27 cellular contexts compared by ENCODE assay signal in genomic region chr22:45324186-45324775, GRCh38. TPM values are rescaled to one million over a fixed set of nuclear protein-coding genes. Genes with fewer than 3 reads are reported as not detected.
DNase-seq lines count a peak whose midpoint lies in the region; ATAC-seq and TF ChIP-seq lines count a peak whose summit lies in the region.
"Had no signal": no experiment of that assay in that cellular context is flagged by ENCODE, and none has a peak within 500 bp of the region (broad histone marks: within the 10 kb centered on the region; RNA-seq: fewer than 3 reads in every experiment).

No MANE protein-coding gene starts in this region.

- H3K36me3 Mint-ChIP-seq in T-helper 17 cell (ENCODE audit: low read depth), result peaks cover 7% of the 10 kb centered on the region
- H3K36me3 Mint-ChIP-seq in stimulated activated effector memory CD8-positive, alpha-beta T cell treated with anti-CD3 and anti-CD28 coated beads, Interleukin-12 subunit alpha, Interleukin-12 subunit beta, amount 100 ng/mL, for 72 hours, result peaks cover 73% of the 10 kb centered on the region

- H3K4me1 ChIP-seq in foreskin keratinocyte, result no peaks in the 10 kb centered on the region

- peak overlapping the region; percentile 69 for H3K27ac ChIP-seq in foreskin keratinocyte
- H3K27ac ChIP-seq: BLaER1, neutrophil, transverse colon had no signal

- no peak overlapping the region for H3K4me3 Mint-ChIP-seq in T-helper 17 cell
- no peak overlapping the region for H3K4me3 Mint-ChIP-seq in stimulated activated effector memory CD8-positive, alpha-beta T cell treated with anti-CD3 and anti-CD28 coated beads, Interleukin-12 subunit alpha, Interleukin-12 subunit beta, amount 100 ng/mL, for 72 hours
- H3K4me3 Mint-ChIP-seq: mesothelial cell of epicardium had no signal

- intact Hi-C loops in Right ventricle myocardium inferior (cut with DNase I), result no loop called here
- intact Hi-C loops in cardiac septum (cut with DNase I), result no loop called here

- H3K9me3 ChIP-seq in T-helper 17 cell (ENCODE audit: control insufficient read depth, low read length, poor library complexity, severe bottlenecking), result no peaks in the 10 kb centered on the region
- H3K9me3 ChIP-seq: BLaER1, neutrophil, prostate gland, transverse colon had no signal

- peak overlapping the region; percentile 86 for H3K27ac Mint-ChIP-seq in T-helper 17 cell
- H3K27ac Mint-ChIP-seq in stimulated activated effector memory CD8-positive, alpha-beta T cell treated with anti-CD3 and anti-CD28 coated beads, Interleukin-12 subunit alpha, Interleukin-12 subunit beta, amount 100 ng/mL, for 72 hours, result peak overlapping the region; percentile 64
- H3K27ac Mint-ChIP-seq: mesothelial cell of epicardium had no signal

- ATAC-seq in Right ventricle myocardium inferior (peak; percentile 61), T-helper 17 cell (no peak), foreskin keratinocyte (peak; percentile 85), HG02870 (IDR thresholded peaks at IDR 0.05; ENCODE audit: unreplicated experiment) (no peak)
- ATAC-seq in stimulated activated effector memory CD8-positive, alpha-beta T cell treated with anti-CD3 and anti-CD28 coated beads, Interleukin-12 subunit alpha, Interleukin-12 subunit beta, amount 100 ng/mL, for 72 hours, result no peak

- H3K27me3 ChIP-seq in foreskin keratinocyte, result no peaks in the 10 kb centered on the region
- H3K27me3 ChIP-seq: BLaER1, neutrophil, transverse colon had no signal

- no peaks in the 10 kb centered on the region for H3K9me3 Mint-ChIP-seq in stimulated activated effector memory CD8-positive, alpha-beta T cell treated with anti-CD3 and anti-CD28 coated beads, Interleukin-12 subunit alpha, Interleukin-12 subunit beta, amount 100 ng/mL, for 72 hours
- H3K9me3 Mint-ChIP-seq: activated naive CD4-positive, alpha-beta T cell treated with anti-CD3 and anti-CD28 coated beads, Interleukin-2, amount 50 U/mL, for 24 hours; mesothelial cell of epicardium had no signal

- peaks cover 29% of the 10 kb centered on the region for H3K4me1 Mint-ChIP-seq in T-helper 17 cell
- H3K4me1 Mint-ChIP-seq in stimulated activated effector memory CD8-positive, alpha-beta T cell treated with anti-CD3 and anti-CD28 coated beads, Interleukin-12 subunit alpha, Interleukin-12 subunit beta, amount 100 ng/mL, for 72 hours, result peaks cover 36% of the 10 kb centered on the region

- no peak for TF ChIP-seq CTCF in foreskin keratinocyte (conservative IDR thresholded peaks at IDR 0.05)

- no peak for DNase-seq in Right ventricle myocardium inferior (ENCODE audit: missing footprints)
- no peak for DNase-seq in cardiac septum (ENCODE audit: low spot score)
- DNase-seq in T-helper 17 cell, result no peak
- peak; percentile 44 to 77 for DNase-seq in foreskin keratinocyte
- DNase-seq in stimulated activated effector memory CD8-positive, alpha-beta T cell treated with anti-CD3 and anti-CD28 coated beads, Interleukin-12 subunit alpha, Interleukin-12 subunit beta, amount 100 ng/mL, for 72 hours (ENCODE audit: low spot score in 2 of 2), result no peak
- DNase-seq in SKM-1 treated with dmso at 0.1 percent for 144 hours (lab: John Stamatoyannopoulos, UW; ENCODE audit: unreplicated experiment), result no peak
- DNase-seq: activated CD4-positive, CD25-positive, alpha-beta regulatory T cell treated with anti-CD3 and anti-CD28 coated beads, Interleukin-2, amount 50 U/mL, for 72 hours; Calu3; DMS79; H7; NCI-H1092; NCI-H1694 treated with DMSO at 0.1 percent for 48 hours; NCI-H510A; RPMI8226; stimulated activated CD4-positive, alpha-beta T cell treated with anti-CD3 and anti-CD28 coated beads, Interleukin-15, amount 100 ng/mL, for 24 hours; stimulated activated CD4-positive, alpha-beta T cell treated with anti-CD3 and anti-CD28 coated beads, Interleukin-4, amount 100 ng/mL, for 4 hours; transverse colon had no signal

- no peaks in the 10 kb centered on the region for H3K27me3 Mint-ChIP-seq in T-helper 17 cell
- H3K27me3 Mint-ChIP-seq: activated naive CD4-positive, alpha-beta T cell treated with anti-CD3 and anti-CD28 coated beads, Interleukin-2, amount 50 U/mL, for 24 hours had no signal

RNA-seq across cellular contexts. Expression of gene FAM118A, which starts 14.5 kb away (rescaled TPM):
- total RNA-seq in Right ventricle myocardium inferior (18.7 TPM), cardiac septum (15.6 TPM), T-helper 17 cell (100 to 1,000 TPM; 162 to 200 TPM), foreskin keratinocyte (12.8 and 15.5 TPM in 2 replicates)
- polyA plus RNA-seq in foreskin keratinocyte, result 7.0 and 7.5 TPM in 2 replicates

RNA-seq across cellular contexts. Expression of gene UPK3A, which starts 39.5 kb away (rescaled TPM):
- total RNA-seq in Right ventricle myocardium inferior (0.54 TPM), cardiac septum (0.40 TPM), T-helper 17 cell (under 1 TPM in 1 of 2 donors, not detected in 1; 0.37 TPM), foreskin keratinocyte (not detected in 2 replicates)
- not detected in 2 replicates for polyA plus RNA-seq in foreskin keratinocyte
- total RNA-seq: Calu3; glomerular endothelial cell; H7; HT1080; subcutaneous adipose tissue; T-helper 1 cell treated with Interleukin-12 subunit alpha and Interleukin-12 subunit beta and Interleukin-4 antibody, amounts not matched to agents 30 ng/mL and 1 ng/mL, for 36 hours had no signal

Comparison
In these comparisons a context has a peak if more than half of its experiments do, and no peak if none do; other contexts are left out.
1. ATAC-seq: peak in Right ventricle myocardium inferior (single experiment) and foreskin keratinocyte (single experiment); none in T-helper 17 cell (single experiment), stimulated activated effector memory CD8-positive, alpha-beta T cell treated with anti-CD3 and anti-CD28 coated beads, Interleukin-12 subunit alpha, Interleukin-12 subunit beta, amount 100 ng/mL, for 72 hours (single experiment) and HG02870 (single experiment).
2. DNase-seq: peak in foreskin keratinocyte (2 of 2); none in Right ventricle myocardium inferior (single experiment), cardiac septum (single experiment), T-helper 17 cell (0 of 3), stimulated activated effector memory CD8-positive, alpha-beta T cell treated with anti-CD3 and anti-CD28 coated beads, Interleukin-12 subunit alpha, Interleukin-12 subunit beta, amount 100 ng/mL, for 72 hours (0 of 2) and SKM-1 treated with dmso at 0.1 percent for 144 hours (single experiment).